Comparison of ENCODE assay signal across 17 cellular contexts in the genomic region with DNA sequence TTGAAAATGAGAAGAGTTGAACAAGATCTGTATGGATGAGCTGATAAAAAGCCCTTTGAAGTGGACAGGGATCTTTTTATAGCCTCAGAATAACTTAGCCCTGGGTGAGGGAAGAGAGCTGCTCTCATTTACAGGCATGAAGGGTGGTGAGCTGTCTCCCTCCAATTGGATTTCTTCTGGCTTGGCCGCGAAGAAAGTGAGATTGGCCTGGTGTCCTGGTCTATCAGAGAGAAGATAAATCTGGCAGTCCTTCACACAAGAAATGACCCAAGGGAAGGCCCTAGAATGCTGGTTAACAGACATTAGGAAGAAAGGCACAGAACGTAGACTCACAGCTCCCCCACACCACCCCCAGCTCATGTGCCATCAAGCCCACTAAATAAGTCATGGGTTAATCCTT.
A peak's percentile ranks its signal among the peaks of the same experiment; 100 is the strongest.
DNase-seq lines count a peak whose midpoint lies in the region; FAIRE-seq and TF ChIP-seq lines count a peak whose summit lies in the region.
"Had no signal": no experiment of that assay in that cellular context is flagged by ENCODE, and none has a peak within 500 bp of the region (broad histone marks: within the 10 kb centered on the region; RNA-seq: fewer than 3 reads in every experiment).

No MANE protein-coding gene starts in this region.

- no peaks in the 10 kb centered on the region for H3K27me3 Mint-ChIP-seq in nephron (ENCODE audit: low read depth)

- no peak for TF ChIP-seq POLR2A in GM12891 (IDR thresholded peaks at IDR 0.05; ENCODE audit: low read depth, low read length)

- H3K4me1 Mint-ChIP-seq in nephron, result peaks cover 37% of the 10 kb centered on the region
- H3K4me1 Mint-ChIP-seq: CD4-positive, alpha-beta memory T cell had no signal

- FAIRE-seq in GM12891 (lab: Jason Lieb, UNC), result no peak
- FAIRE-seq: H54 had no signal

- no peak overlapping the region for H3K4me3 Mint-ChIP-seq in nephron
- H3K4me3 Mint-ChIP-seq: CD4-positive, alpha-beta memory T cell; HFFc6 had no signal

- TF ChIP-seq CTCF in fibroblast of villous mesenchyme (IDR thresholded peaks at IDR 0.05; ENCODE audit: insufficient read depth, low read depth, low read length) (no peak), nephron (IDR thresholded peaks at IDR 0.05; ENCODE audit: unreplicated experiment in 3 of 3) (no peak)

- H3K27ac Mint-ChIP-seq in nephron, result peak overlapping the region; percentile 62 to 91 (median 80)
- H3K27ac Mint-ChIP-seq: CD4-positive, alpha-beta memory T cell; HFFc6 had no signal

- DNase-seq in fibroblast of villous mesenchyme (ENCODE audit: low read depth) (peak; percentile 11), left kidney (ENCODE audit: low read depth, low spot score) (peak; percentile 51), GM03348 (ENCODE audit: low spot score) (no peak), GM12891 (ENCODE audit: insufficient read length, low spot score) (no peak), KBM-7 (no peak)
- DNase-seq: C1 segment of cervical spinal cord; Calu3; CD4-positive, alpha-beta memory T cell; COR-L47; DMS53; DMS79 treated with DMSO at 0.1 percent for 48 hours; GF-D8; GOT3; HFFc6 had no signal

- peaks cover 27% of the 10 kb centered on the region for H3K9me3 Mint-ChIP-seq in nephron

- H3K4me3 ChIP-seq in fibroblast of villous mesenchyme (ENCODE audit: low read depth, low read length), result no peak overlapping the region
- H3K4me3 ChIP-seq: HAP-1 had no signal

- in situ Hi-C loops in KBM-7 (cut with MboI; ENCODE audit: low pct_unique_long_range_greater_than_20kb, low sequenced_read_pairs), result no loop called here

- peaks cover 18% of the 10 kb centered on the region for H3K36me3 Mint-ChIP-seq in nephron (ENCODE audit: low read depth)

TF ChIP-seq in GM12891, 5 proteins besides CTCF, POLR2A, EP300 and RAD21:
- TF ChIP-seq PAX5 (IDR thresholded peaks at IDR 0.05; ENCODE audit: insufficient read depth, low read length, severe bottlenecking) (no peak), TAF1 (IDR thresholded peaks at IDR 0.05; ENCODE audit: low read depth, low read length) (no peak), POLR2AphosphoS5 (IDR thresholded peaks at IDR 0.05; ENCODE audit: low read depth, low read length) (no peak), POU2F2 (IDR thresholded peaks at IDR 0.05; ENCODE audit: low read depth, low read length) (no peak), SPI1 (IDR thresholded peaks at IDR 0.05; ENCODE audit: low read depth, low read length) (no peak)

Comparison
In these comparisons a context has a peak if more than half of its experiments do, and no peak if none do; other contexts are left out.
1. DNase-seq: peak in fibroblast of villous mesenchyme (single experiment) and left kidney (single experiment); none in GM03348 (single experiment), GM12891 (single experiment) and KBM-7 (single experiment).